12 cellular contexts compared by ENCODE assay signal in the genomic region with DNA sequence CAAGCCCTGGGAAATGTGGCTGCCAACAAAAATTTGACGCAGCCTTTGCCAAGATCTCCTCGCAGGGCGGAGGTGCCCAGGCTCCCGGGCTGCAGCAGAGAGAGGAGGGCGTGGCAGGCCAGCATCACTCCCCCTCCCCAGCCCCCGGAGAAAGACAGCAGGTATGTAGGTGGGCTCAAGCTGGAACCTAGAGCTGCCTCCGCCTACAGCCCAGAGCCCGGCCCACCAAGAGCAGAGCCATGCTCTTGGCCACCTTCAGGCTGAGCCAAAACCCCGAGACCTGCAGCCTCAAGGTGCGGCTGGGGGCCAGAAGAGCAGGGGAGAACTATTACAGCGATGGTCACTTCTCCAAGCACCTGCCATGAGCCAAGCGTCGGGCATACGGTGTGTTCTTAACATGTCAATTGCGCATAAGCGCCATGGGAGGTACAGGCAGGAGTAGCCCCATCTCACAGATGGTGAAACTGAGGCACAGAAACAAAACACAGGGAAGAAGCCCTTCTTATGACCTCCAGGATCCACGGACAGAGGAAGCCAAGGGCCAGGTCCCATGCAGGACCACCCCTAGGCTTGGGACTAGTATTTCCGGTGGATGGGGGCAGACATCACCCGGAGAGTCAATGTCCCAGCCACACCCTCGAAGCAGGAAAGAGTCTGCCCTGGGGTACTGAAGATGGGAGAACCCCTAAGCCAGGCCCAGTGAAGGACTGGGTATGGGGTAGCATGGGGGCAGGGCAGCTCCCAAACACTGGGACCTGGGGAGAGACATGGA.
DNase-seq lines count a peak whose midpoint lies in the region; ATAC-seq, FAIRE-seq and TF ChIP-seq lines count a peak whose summit lies in the region.
"Had no signal": no experiment of that assay in that cellular context is flagged by ENCODE, and none has a peak within 500 bp of the region (broad histone marks: within the 10 kb centered on the region; RNA-seq: fewer than 3 reads in every experiment).

No MANE protein-coding gene starts in this region.

- no peak for DNase-seq in activated CD8-positive, alpha-beta T cell treated with anti-CD3 and anti-CD28 coated beads for 36 hours
- DNase-seq in kidney (peak; percentile 77), NCI-H2081 (lab: John Stamatoyannopoulos, UW) (no peak), G401 (ENCODE audit: low spot score) (no peak)
- no peak for DNase-seq in stimulated activated naive B cell treated with anti-CD40 and anti-IgM and Interleukin-4, amounts not matched to agents 10 μg/mL and 1 μg/mL and 100 μg/mL, for 72 hours
- DNase-seq: DMS 273 treated with DMSO at 0.1 percent for 48 hours; stimulated activated CD4-positive, alpha-beta T cell treated with anti-CD3 and anti-CD28 coated beads, Interleukin-1b, Interleukin-23, amount 100 ng/mL, for 48 hours; SW 1271 had no signal

- H3K36me3 ChIP-seq in DOHH2 (ENCODE audit: control insufficient read depth, low read length) (no peaks in the 10 kb centered on the region; the same call in 1 of the 2 replicates), kidney (ENCODE audit: control insufficient read depth in 1 of 2, insufficient read depth in 2 of 2, low read length in 2 of 2) (peaks cover 12 to 22% of the 10 kb centered on the region in 2 donors)

- CTCF ChIA-PET in activated CD8-positive, alpha-beta T cell treated with anti-CD3 and anti-CD28 coated beads for 36 hours (lab: Charles Lee) = no interaction called here

- H3K4me3 ChIP-seq in DOHH2 (ENCODE audit: low read length) (no peak overlapping the region), kidney (ENCODE audit: low read length in 2 of 2) (no peak overlapping the region)

- peak overlapping the region; percentile 83 for H3K27ac Mint-ChIP-seq in activated CD8-positive, alpha-beta T cell treated with anti-CD3 and anti-CD28 coated beads for 36 hours
- peak overlapping the region; percentile 97 for H3K27ac Mint-ChIP-seq in stimulated activated naive B cell treated with anti-CD40 and anti-IgM and Interleukin-4, amounts not matched to agents 10 μg/mL and 1 μg/mL and 100 μg/mL, for 72 hours

- POLR2A ChIA-PET in activated CD8-positive, alpha-beta T cell treated with anti-CD3 and anti-CD28 coated beads for 36 hours (lab: Charles Lee) = no interaction called here

- H3K4me2 ChIP-seq in DOHH2 (ENCODE audit: low read length) = peak overlapping the region; percentile 64; the same call in 1 of the 2 replicates

- no peak for ATAC-seq in activated CD8-positive, alpha-beta T cell treated with anti-CD3 and anti-CD28 coated beads for 36 hours
- ATAC-seq in stimulated activated naive B cell treated with anti-CD40 and anti-IgM and Interleukin-4, amounts not matched to agents 10 μg/mL and 1 μg/mL and 100 μg/mL, for 72 hours (replicated peaks) = no peak
- ATAC-seq in HG03108 (IDR thresholded peaks at IDR 0.05; ENCODE audit: unreplicated experiment) (no peak), GM19452 (IDR thresholded peaks at IDR 0.05; ENCODE audit: unreplicated experiment) (no peak)

- peaks cover 37% of the 10 kb centered on the region for H3K36me3 Mint-ChIP-seq in activated CD8-positive, alpha-beta T cell treated with anti-CD3 and anti-CD28 coated beads for 36 hours (ENCODE audit: low read depth)
- peaks cover 60 to 73% of the 10 kb centered on the region in 2 donors for H3K36me3 Mint-ChIP-seq in stimulated activated naive B cell treated with anti-CD40 and anti-IgM and Interleukin-4, amounts not matched to agents 10 μg/mL and 1 μg/mL and 100 μg/mL, for 72 hours

- H3K4me1 Mint-ChIP-seq in activated CD8-positive, alpha-beta T cell treated with anti-CD3 and anti-CD28 coated beads for 36 hours (ENCODE audit: low read depth) = peaks cover 46% of the 10 kb centered on the region
- H3K4me1 Mint-ChIP-seq in stimulated activated naive B cell treated with anti-CD40 and anti-IgM and Interleukin-4, amounts not matched to agents 10 μg/mL and 1 μg/mL and 100 μg/mL, for 72 hours = peaks cover 57 to 79% of the 10 kb centered on the region in 2 donors

- in situ Hi-C loops in G401 (cut with HindIII; ENCODE audit: low sequenced_read_pairs) = no loop called here

- FAIRE-seq in kidney (lab: Jason Lieb, UNC) = no peak

- TF ChIP-seq CTCF in DOHH2 (IDR thresholded peaks at IDR 0.05; ENCODE audit: low read depth, low read length, poor library complexity, severe bottlenecking) (no peak), kidney (IDR thresholded peaks at IDR 0.05; ENCODE audit: borderline replicate concordance, extremely low read depth, insufficient read depth) (no peak)
- TF ChIP-seq CTCF in activated CD8-positive, alpha-beta T cell treated with anti-CD3 and anti-CD28 coated beads for 36 hours (IDR thresholded peaks at IDR 0.05) = no peak

- peaks cover 2% of the 10 kb centered on the region for H3K9me3 Mint-ChIP-seq in activated CD8-positive, alpha-beta T cell treated with anti-CD3 and anti-CD28 coated beads for 36 hours
- peaks cover 0 to 11% of the 10 kb centered on the region in 2 donors for H3K9me3 Mint-ChIP-seq in stimulated activated naive B cell treated with anti-CD40 and anti-IgM and Interleukin-4, amounts not matched to agents 10 μg/mL and 1 μg/mL and 100 μg/mL, for 72 hours

- intact Hi-C loops in activated CD8-positive, alpha-beta T cell treated with anti-CD3 and anti-CD28 coated beads for 36 hours (cut with micrococcal nuclease) = loop anchor here (10.0 kb wide), 2 partner anchors 86 to 306 kb away; no protein-coding TSS in a partner anchor
- intact Hi-C loops in kidney (cut with DNase I) = no loop called here

- no peaks in the 10 kb centered on the region for H3K9me3 ChIP-seq in DOHH2 (ENCODE audit: control insufficient read depth, insufficient read depth, low read length)
- H3K9me3 ChIP-seq in kidney (ENCODE audit: control insufficient read depth in 1 of 2, low read length in 2 of 2) = no peaks in the 10 kb centered on the region

- H3K27ac ChIP-seq in DOHH2 (ENCODE audit: low read depth, low read length) = no peak overlapping the region
- peak overlapping the region in 1 of 2 donors; percentile 85 for H3K27ac ChIP-seq in kidney (ENCODE audit: low read depth in 2 of 2, low read length in 2 of 2)
- H3K27ac ChIP-seq: epithelial cell of prostate had no signal

- H3K9me2 ChIP-seq in DOHH2 (replicated peaks; ENCODE audit: control insufficient read depth, low read length) = no peaks in the 10 kb centered on the region

- no peaks in the 10 kb centered on the region for H3K27me3 ChIP-seq in DOHH2 (ENCODE audit: control insufficient read depth, low read length)

- no peaks in the 10 kb centered on the region; the same call in 1 of the 2 replicates for H3F3A ChIP-seq in DOHH2 (ENCODE audit: control insufficient read depth, insufficient read depth)

- no peak overlapping the region for H3K9ac ChIP-seq in kidney (ENCODE audit: low read length in 2 of 2)

- peaks cover 6% of the 10 kb centered on the region; the same call in 1 of the 2 replicates for H4K20me1 ChIP-seq in DOHH2 (ENCODE audit: control insufficient read depth, insufficient read depth, low read depth, low read length)

- no peak overlapping the region for H3K4me3 Mint-ChIP-seq in activated CD8-positive, alpha-beta T cell treated with anti-CD3 and anti-CD28 coated beads for 36 hours
- H3K4me3 Mint-ChIP-seq in stimulated activated naive B cell treated with anti-CD40 and anti-IgM and Interleukin-4, amounts not matched to agents 10 μg/mL and 1 μg/mL and 100 μg/mL, for 72 hours = peak overlapping the region in 1 of 2 donors; percentile 36

- H3K4me1 ChIP-seq in DOHH2 (ENCODE audit: control insufficient read depth, low read length) = peaks cover 35% of the 10 kb centered on the region
- peaks cover 16 to 19% of the 10 kb centered on the region in 2 donors for H3K4me1 ChIP-seq in kidney (ENCODE audit: control insufficient read depth in 1 of 2, insufficient read depth in 1 of 2, low read depth in 1 of 2, low read length in 2 of 2)

- no peaks in the 10 kb centered on the region for H3K27me3 Mint-ChIP-seq in activated CD8-positive, alpha-beta T cell treated with anti-CD3 and anti-CD28 coated beads for 36 hours
- H3K27me3 Mint-ChIP-seq in stimulated activated naive B cell treated with anti-CD40 and anti-IgM and Interleukin-4, amounts not matched to agents 10 μg/mL and 1 μg/mL and 100 μg/mL, for 72 hours = no peaks in the 10 kb centered on the region

- no peaks in the 10 kb centered on the region for H3K79me2 ChIP-seq in DOHH2 (ENCODE audit: control insufficient read depth, low read length)
